7 cellular contexts compared by ENCODE assay signal in the genomic region with DNA sequence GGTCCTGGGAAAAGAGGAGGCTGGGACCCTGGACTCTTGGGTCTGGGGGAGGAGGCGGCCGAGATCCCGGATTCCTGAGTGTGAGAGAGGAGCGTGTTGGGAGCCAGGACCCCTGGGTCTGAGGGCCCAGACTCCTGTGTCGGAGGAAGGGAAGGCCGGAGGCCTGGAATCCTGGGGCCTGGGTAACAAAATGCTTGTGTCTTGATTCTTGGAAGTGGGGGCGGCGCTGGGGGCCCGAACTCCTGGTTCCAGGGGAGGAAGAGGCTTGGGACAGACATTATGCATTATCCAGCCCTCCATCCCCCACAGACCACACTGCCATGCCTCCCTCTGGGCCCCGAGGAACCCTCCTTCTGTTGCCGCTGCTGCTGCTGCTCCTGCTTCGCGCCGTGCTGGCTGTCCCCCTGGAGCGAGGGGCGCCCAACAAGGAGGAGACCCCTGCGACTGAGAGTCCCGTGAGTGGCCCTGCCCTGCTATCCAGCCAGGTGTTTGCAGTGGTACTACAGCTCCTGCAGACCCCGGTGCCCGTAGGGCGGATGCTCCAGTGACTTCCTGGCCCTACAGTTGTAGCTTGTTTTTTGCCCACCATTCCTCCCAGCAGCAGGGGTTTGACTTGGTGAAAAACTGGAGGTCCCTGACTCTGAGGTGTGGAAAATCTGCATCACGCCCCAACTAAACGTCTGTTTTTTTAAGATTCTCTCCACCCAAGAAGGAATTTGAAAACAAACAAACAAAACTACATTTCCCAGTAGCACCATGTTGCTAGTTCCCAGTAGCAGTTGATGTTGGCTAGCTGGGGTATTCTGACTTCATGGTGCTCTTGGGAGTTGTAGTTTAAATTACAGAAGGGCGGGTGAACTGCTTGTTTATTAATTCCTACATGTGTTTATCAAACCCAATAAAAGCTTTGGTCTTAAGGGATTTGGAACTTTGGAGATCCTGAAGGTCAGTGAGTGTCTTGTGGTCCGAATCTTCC. TPM values are rescaled to one million over a fixed set of nuclear protein-coding genes. Genes with fewer than 3 reads are reported as not detected.
A peak's percentile ranks its signal among the peaks of the same experiment; 100 is the strongest.
DNase-seq lines count a peak whose midpoint lies in the region; ATAC-seq and TF ChIP-seq lines count a peak whose summit lies in the region.

No MANE protein-coding gene starts in this region.

- H3K27me3 Mint-ChIP-seq in activated naive CD8-positive, alpha-beta T cell, result no peaks in the 10 kb centered on the region

- peak overlapping the region; percentile 94 for H3K4me3 Mint-ChIP-seq in activated naive CD8-positive, alpha-beta T cell

- no peak for TF ChIP-seq POLR2A in heart left ventricle (IDR thresholded peaks at IDR 0.05)

- DNase-seq in GM12864 (ENCODE audit: low read depth) (no peak), Kasumi-1 (lab: John Stamatoyannopoulos, UW) (peak; percentile 44 to 73), heart left ventricle (peak in 1 of 5 donors; percentile 50), NCI-H2081 treated with DMSO at 0.1 percent for 48 hours (lab: John Stamatoyannopoulos, UW) (no peak)

- peak overlapping the region; percentile 98 for H3K27ac Mint-ChIP-seq in activated naive CD8-positive, alpha-beta T cell

- ATAC-seq in heart left ventricle, result peak in 3 of 4 donors; percentile 2 to 23 (median 2)
- ATAC-seq in HG02870 (IDR thresholded peaks at IDR 0.05; ENCODE audit: unreplicated experiment), result no peak

- peak overlapping the region; percentile 77 to 98 (median 94) for H3K27ac ChIP-seq in heart left ventricle
- H3K27ac ChIP-seq in rectal smooth muscle tissue (ENCODE audit: low read depth, low read length), result peak overlapping the region; percentile 72

- H3K36me3 ChIP-seq in heart left ventricle, result peaks cover 0 to 35% (median 20%) of the 10 kb centered on the region in 9 donors
- H3K36me3 ChIP-seq in rectal smooth muscle tissue (ENCODE audit: control insufficient read depth, insufficient read depth, low read length), result peaks cover 10% of the 10 kb centered on the region

- H3K36me3 Mint-ChIP-seq in activated naive CD8-positive, alpha-beta T cell, result peaks cover 5% of the 10 kb centered on the region

- H3K9ac ChIP-seq in rectal smooth muscle tissue (ENCODE audit: low read length), result peak overlapping the region; percentile 25

- H3K4me1 ChIP-seq in heart left ventricle, result peaks cover 2 to 45% (median 31%) of the 10 kb centered on the region in 12 donors
- H3K4me1 ChIP-seq in rectal smooth muscle tissue (ENCODE audit: control insufficient read depth, insufficient read depth, low read length), result peaks cover 5% of the 10 kb centered on the region

- TF ChIP-seq CTCF in GM12864 (IDR thresholded peaks at IDR 0.05; ENCODE audit: low read depth, low read length, missing control alignments), result no peak
- no peak for TF ChIP-seq CTCF in heart left ventricle (IDR thresholded peaks at IDR 0.05)

- H3K27me3 ChIP-seq in heart left ventricle (peaks cover 0 to 4% (median 0%) of the 10 kb centered on the region in 9 donors), rectal smooth muscle tissue (ENCODE audit: control insufficient read depth, insufficient read depth, low read length) (no peaks in the 10 kb centered on the region)

- H3K9me3 ChIP-seq in heart left ventricle, result no peaks in the 10 kb centered on the region

- intact Hi-C loops in heart left ventricle (cut with DNase I), result loop anchor here in 6 of 10 donors (2.0 to 10.0 kb wide), 6 partner anchors 26 to 64 kb away; partner anchors contain the start of genes BAX (in 3 of the 6), PPP1R15A (in 3 of the 6) and FTL (in 2 of the 6)

- H3K9me3 Mint-ChIP-seq in activated naive CD8-positive, alpha-beta T cell (ENCODE audit: low read depth), result no peaks in the 10 kb centered on the region

- H3K4me1 Mint-ChIP-seq in activated naive CD8-positive, alpha-beta T cell (ENCODE audit: low read depth), result peaks cover 32% of the 10 kb centered on the region

- WGBS in heart left ventricle, 4 donors, result 10 to 15% (median 12%) methylated on average over 21 to 25 of the region's 25 CpGs

- H3K4me3 ChIP-seq in GM12864 (ENCODE audit: low read depth, low read length) (peak overlapping the region; percentile 95), heart left ventricle (peak overlapping the region; percentile 69 to 98 (median 92)), rectal smooth muscle tissue (ENCODE audit: low read length) (peak overlapping the region; percentile 74)

RNA-seq across cellular contexts. Expression of gene NUCB1, which starts 0.7 kb away (rescaled TPM):
- 100 to 1,000 TPM; 200 to 428 (median 286) TPM for total RNA-seq in heart left ventricle
- 100 to 1,000 TPM; 179 to 384 TPM for polyA plus RNA-seq in heart left ventricle

RNA-seq across cellular contexts. Expression of gene TULP2, which starts 2.2 kb away (rescaled TPM):
- total RNA-seq in heart left ventricle, result 1 to 10 TPM in 1 of 9 donors, under 1 TPM in 5, not detected in 3; 0.21 to 1.1 (median 0.32) TPM
- polyA plus RNA-seq in heart left ventricle, result under 1 TPM in 1 of 2 donors, not detected in 1; 0.26 TPM

RNA-seq across cellular contexts. Expression of gene PPP1R15A, which starts 28.5 kb away (rescaled TPM):
- 10 to 100 TPM; 51.7 to 88.2 (median 62.6) TPM for total RNA-seq in heart left ventricle
- 100 to 1,000 TPM in 1 of 2 donors, 10 to 100 TPM in 1; 86.6 to 181 TPM for polyA plus RNA-seq in heart left ventricle

RNA-seq across cellular contexts. Expression of gene PLEKHA4, which starts 32.3 kb away (rescaled TPM):
- total RNA-seq in heart left ventricle, result 10 to 100 TPM in 8 of 9 donors, 1 to 10 TPM in 1; 7.5 to 66.9 (median 24.8) TPM
- polyA plus RNA-seq in heart left ventricle, result 10 to 100 TPM; 28.6 to 32.0 TPM

RNA-seq across cellular contexts. Expression of gene DHDH, which starts 32.7 kb away (rescaled TPM):
- under 1 TPM in 1 of 9 donors, not detected in 8; 0.49 TPM for total RNA-seq in heart left ventricle
- polyA plus RNA-seq in heart left ventricle, result under 1 TPM in 1 of 2 donors, not detected in 1; 0.15 TPM

Comparison
In these comparisons a context has a peak if more than half of its experiments do, and no peak if none do; other contexts are left out.
1. DNase-seq: peak in Kasumi-1 (2 of 2); none in GM12864 (single experiment) and NCI-H2081 treated with DMSO at 0.1 percent for 48 hours (single experiment).
2. Peak in every context shown above with its lines, with median percentiles within 50 percentile points of each other: H3K4me3 ChIP-seq.